1 cellular context compared by ENCODE assay signal in genomic region chr6:26054937-26055669, GRCh38.
TF ChIP-seq lines count a peak whose summit lies in the region.

No MANE protein-coding gene starts in this region.

TF ChIP-seq in HepG2, 621 proteins besides CTCF, POLR2A, EP300 and RAD21 (continued from another document and continues in another):
- TF ChIP-seq PBX3 (CRISPR knock-in tag; IDR thresholded peaks at IDR 0.05; ENCODE audit: borderline replicate concordance): 0 out of 2 replicates have a peak, but pooled peaks have one; percentile 6
- TF ChIP-seq FOXO1 (CRISPR knock-in tag; IDR thresholded peaks at IDR 0.05): peak; percentile 87
- peak; percentile 72; the same call in 1 of the 2 replicates for TF ChIP-seq MIXL1 (CRISPR knock-in tag; IDR thresholded peaks at IDR 0.05)
- TF ChIP-seq DNMT3B (CRISPR knock-in tag; conservative IDR thresholded peaks at IDR 0.05): 0 out of 2 replicates have a peak, but pooled peaks have one; percentile 5
- peak; percentile 3 for TF ChIP-seq RBM39 (IDR thresholded peaks at IDR 0.05; ENCODE audit: low read depth, low read length, poor library complexity, severe bottlenecking)
- TF ChIP-seq RERE (CRISPR knock-in tag; IDR thresholded peaks at IDR 0.05; ENCODE audit: low read depth): peak; percentile 44; the same call in 1 of the 2 replicates
- peak; percentile 84 for TF ChIP-seq NKX3-1 (CRISPR knock-in tag; IDR thresholded peaks at IDR 0.05)
- TF ChIP-seq ZMYM2 (CRISPR knock-in tag; IDR thresholded peaks at IDR 0.05): no peak
- peak; percentile 57; the same call in 1 of the 2 replicates for TF ChIP-seq ATF7-NPFF (CRISPR knock-in tag; IDR thresholded peaks at IDR 0.05; ENCODE audit: low read depth)
- no peak for TF ChIP-seq ZNF83 (CRISPR knock-in tag; IDR thresholded peaks at IDR 0.05; ENCODE audit: borderline replicate concordance)
- no peak for TF ChIP-seq ZNF784 (CRISPR knock-in tag; IDR thresholded peaks at IDR 0.05; ENCODE audit: borderline replicate concordance)
- peak; percentile 79 for TF ChIP-seq SIN3B (IDR thresholded peaks at IDR 0.05; ENCODE audit: low read length)
- TF ChIP-seq KLF13 (CRISPR knock-in tag; IDR thresholded peaks at IDR 0.05): no peak
- TF ChIP-seq MBD4 (IDR thresholded peaks at IDR 0.05; ENCODE audit: borderline replicate concordance, low read length): peak; percentile 50
- 0 out of 2 replicates have a peak, but pooled peaks have one; percentile 19 for TF ChIP-seq BATF2 (CRISPR knock-in tag; IDR thresholded peaks at IDR 0.05)
- peak; percentile 23; the same call in 1 of the 2 replicates for TF ChIP-seq ZNF639 (CRISPR knock-in tag; conservative IDR thresholded peaks at IDR 0.05)
- TF ChIP-seq ZNF7 (CRISPR knock-in tag; IDR thresholded peaks at IDR 0.05): peak; percentile 8; the same call in 1 of the 2 replicates
- TF ChIP-seq FOSL2 (CRISPR knock-in tag; IDR thresholded peaks at IDR 0.05): peak; percentile 77
- peak; percentile 42 for TF ChIP-seq HDAC2 (CRISPR knock-in tag; IDR thresholded peaks at IDR 0.05)
- TF ChIP-seq ZFP41 (CRISPR knock-in tag; IDR thresholded peaks at IDR 0.05; ENCODE audit: borderline replicate concordance): no peak
- TF ChIP-seq TFDP1 (CRISPR knock-in tag; IDR thresholded peaks at IDR 0.05; ENCODE audit: borderline replicate concordance): peak; percentile 93
- peak; percentile 76 for TF ChIP-seq SOX5 (CRISPR knock-in tag; IDR thresholded peaks at IDR 0.05; ENCODE audit: borderline replicate concordance)
- TF ChIP-seq ZBTB43 (CRISPR knock-in tag; conservative IDR thresholded peaks at IDR 0.05): peak; percentile 38
- no peak; the same call in 1 of the 2 replicates for TF ChIP-seq ZNF567 (CRISPR knock-in tag; IDR thresholded peaks at IDR 0.05; ENCODE audit: borderline replicate concordance)
- no peak for TF ChIP-seq GLI4 (CRISPR knock-in tag; IDR thresholded peaks at IDR 0.05; ENCODE audit: borderline replicate concordance)
- TF ChIP-seq ZBTB25 (CRISPR knock-in tag; IDR thresholded peaks at IDR 0.05): peak; percentile 72; the same call in 1 of the 2 replicates
- no peak for TF ChIP-seq IKZF4 (CRISPR knock-in tag; IDR thresholded peaks at IDR 0.05; ENCODE audit: borderline replicate concordance, low read depth, not compliant biosample characterization)
- TF ChIP-seq E2F5 (CRISPR knock-in tag; conservative IDR thresholded peaks at IDR 0.05): peak; percentile 81
- TF ChIP-seq FOXK1 (CRISPR knock-in tag; IDR thresholded peaks at IDR 0.05; ENCODE audit: borderline replicate concordance, low read depth): peak; percentile 80; the same call in 1 of the 2 replicates
- no peak for TF ChIP-seq ZBTB14 (CRISPR knock-in tag; IDR thresholded peaks at IDR 0.05)
- TF ChIP-seq TBX3 (IDR thresholded peaks at IDR 0.05; ENCODE audit: borderline replicate concordance): peak; percentile 83
- peak; percentile 64 for TF ChIP-seq RARA (CRISPR knock-in tag; IDR thresholded peaks at IDR 0.05)
- TF ChIP-seq SAP130 (CRISPR knock-in tag; IDR thresholded peaks at IDR 0.05; ENCODE audit: low read depth): peak; percentile 91
- no peak for TF ChIP-seq ZSCAN29 (CRISPR knock-in tag; conservative IDR thresholded peaks at IDR 0.05)
- no peak for TF ChIP-seq EEA1 (CRISPR knock-in tag; IDR thresholded peaks at IDR 0.05; ENCODE audit: borderline replicate concordance)
- peak; percentile 52 for TF ChIP-seq NCOA2 (CRISPR knock-in tag; IDR thresholded peaks at IDR 0.05)
- peak; percentile 73; the same call in 1 of the 2 replicates for TF ChIP-seq NCOR1 (IDR thresholded peaks at IDR 0.05; ENCODE audit: borderline replicate concordance, low read length)
- peak; percentile 52; the same call in 1 of the 2 replicates for TF ChIP-seq ZNF878 (CRISPR knock-in tag; IDR thresholded peaks at IDR 0.05)
- TF ChIP-seq RXRA (CRISPR knock-in tag; IDR thresholded peaks at IDR 0.05): peak; percentile 87; the same call in 1 of the 2 replicates
- no peak for TF ChIP-seq ZNF572 (CRISPR knock-in tag; IDR thresholded peaks at IDR 0.05)
